ENCODE assay signal across 22 cellular contexts in genomic region chr9:83677596-83677995, GRCh38. TPM values are rescaled to one million over a fixed set of nuclear protein-coding genes. Genes with fewer than 3 reads are reported as not detected.
DNase-seq lines count a peak whose midpoint lies in the region; ATAC-seq, FAIRE-seq and TF ChIP-seq lines count a peak whose summit lies in the region.
"Had no signal": no experiment of that assay in that cellular context is flagged by ENCODE, and none has a peak within 500 bp of the region (broad histone marks: within the 10 kb centered on the region; RNA-seq: fewer than 3 reads in every experiment).

No MANE protein-coding gene starts in this region.

- TF ChIP-seq CTCF in kidney (IDR thresholded peaks at IDR 0.05; ENCODE audit: borderline replicate concordance, extremely low read depth, insufficient read depth) = no peak

- H3K36me3 Mint-ChIP-seq in activated naive CD8-positive, alpha-beta T cell = peaks cover 11% of the 10 kb centered on the region
- peaks cover 19% of the 10 kb centered on the region for H3K36me3 Mint-ChIP-seq in activated naive CD8-positive, alpha-beta T cell treated with anti-CD3 and anti-CD28 coated beads for 36 hours

- no peak overlapping the region for H3K4me3 ChIP-seq in kidney (ENCODE audit: low read length in 2 of 2)
- H3K4me3 ChIP-seq: BLaER1 treated with 17β-estradiol and CSF1 and Interleukin-3, amounts not matched to agents 10 nM and 100 nM had no signal

- FAIRE-seq in kidney (lab: Jason Lieb, UNC) = no peak
- FAIRE-seq: A204.1, D721Med, G401.6, GM12891, GM19239 had no signal

- no peak for DNase-seq in activated naive CD8-positive, alpha-beta T cell treated with anti-CD3 and anti-CD28 coated beads for 36 hours
- DNase-seq in kidney (peak; percentile 12), posterior cingulate gyrus (peak in 6 of 10 donors; percentile 4 to 80 (median 46))
- no peak for DNase-seq in central memory CD4-positive, alpha-beta T cell
- DNase-seq: 8988T; ACHN; Caco-2; Calu3; CD4-positive, alpha-beta T cell; CD8-positive, alpha-beta T cell; DMS79 treated with DMSO at 0.1 percent for 48 hours; GF-D8 had no signal

- no peak overlapping the region for H3K27ac ChIP-seq in kidney (ENCODE audit: low read depth in 2 of 2, low read length in 2 of 2)
- H3K27ac ChIP-seq: BLaER1 treated with 17β-estradiol and CSF1 and Interleukin-3, amounts not matched to agents 10 nM and 100 nM; C4-2B had no signal

- H3K36me3 ChIP-seq in kidney (ENCODE audit: control insufficient read depth in 1 of 2, insufficient read depth in 2 of 2, low read length in 2 of 2) = peaks cover 31 to 38% of the 10 kb centered on the region in 2 donors

- H3K4me1 ChIP-seq in kidney (ENCODE audit: control insufficient read depth in 1 of 2, insufficient read depth in 1 of 2, low read depth in 1 of 2, low read length in 2 of 2) = no peaks in the 10 kb centered on the region
- H3K4me1 ChIP-seq: BLaER1 treated with 17β-estradiol and CSF1 and Interleukin-3, amounts not matched to agents 10 nM and 100 nM; Caco-2 had no signal

- no peaks in the 10 kb centered on the region for H3K9me3 ChIP-seq in kidney (ENCODE audit: control insufficient read depth in 1 of 2, low read length in 2 of 2)
- H3K9me3 ChIP-seq: BLaER1 treated with 17β-estradiol and CSF1 and Interleukin-3, amounts not matched to agents 10 nM and 100 nM; Caco-2 had no signal

- H3K27ac Mint-ChIP-seq in activated naive CD8-positive, alpha-beta T cell = peak overlapping the region; percentile 46
- no peak overlapping the region for H3K27ac Mint-ChIP-seq in activated naive CD8-positive, alpha-beta T cell treated with anti-CD3 and anti-CD28 coated beads for 36 hours
- H3K27ac Mint-ChIP-seq: B cell; CD4-positive, alpha-beta T cell; CD8-positive, alpha-beta T cell had no signal

- no peak overlapping the region for H3K9ac ChIP-seq in kidney (ENCODE audit: low read length in 2 of 2)
- H3K9ac ChIP-seq: BLaER1 treated with 17β-estradiol and CSF1 and Interleukin-3, amounts not matched to agents 10 nM and 100 nM had no signal

- no peaks in the 10 kb centered on the region for H3K27me3 Mint-ChIP-seq in activated naive CD8-positive, alpha-beta T cell
- H3K27me3 Mint-ChIP-seq in activated naive CD8-positive, alpha-beta T cell treated with anti-CD3 and anti-CD28 coated beads for 36 hours = no peaks in the 10 kb centered on the region
- H3K27me3 Mint-ChIP-seq: B cell; CD4-positive, alpha-beta T cell had no signal

- intact Hi-C loops in kidney (cut with DNase I) (no loop called here), posterior cingulate gyrus (cut with DNase I) (no loop called here)

- no peaks in the 10 kb centered on the region for H3K9me3 Mint-ChIP-seq in activated naive CD8-positive, alpha-beta T cell (ENCODE audit: low read depth)
- no peaks in the 10 kb centered on the region for H3K9me3 Mint-ChIP-seq in activated naive CD8-positive, alpha-beta T cell treated with anti-CD3 and anti-CD28 coated beads for 36 hours
- H3K9me3 Mint-ChIP-seq: CD4-positive, alpha-beta T cell; CD8-positive, alpha-beta T cell had no signal

- no peak overlapping the region for H3K4me3 Mint-ChIP-seq in activated naive CD8-positive, alpha-beta T cell
- H3K4me3 Mint-ChIP-seq in activated naive CD8-positive, alpha-beta T cell treated with anti-CD3 and anti-CD28 coated beads for 36 hours = no peak overlapping the region
- H3K4me3 Mint-ChIP-seq: B cell; CD4-positive, alpha-beta T cell; CD8-positive, alpha-beta T cell had no signal

- H3K4me1 Mint-ChIP-seq in activated naive CD8-positive, alpha-beta T cell (ENCODE audit: low read depth) = peaks cover 33% of the 10 kb centered on the region
- H3K4me1 Mint-ChIP-seq in activated naive CD8-positive, alpha-beta T cell treated with anti-CD3 and anti-CD28 coated beads for 36 hours = peaks cover 21% of the 10 kb centered on the region
- H3K4me1 Mint-ChIP-seq: B cell had no signal

- ATAC-seq in SK-N-SH treated with all-trans-retinoic acid at 6 μM for 48 hours = no peak
- ATAC-seq: CD8-positive, alpha-beta T cell had no signal

TF ChIP-seq in SK-N-SH treated with all-trans-retinoic acid at 6 μM for 48 hours, 23 proteins besides CTCF, POLR2A, EP300 and RAD21:
- TF ChIP-seq CSRNP3 (CRISPR knock-in tag; IDR thresholded peaks at IDR 0.05) (no peak), GLIS3 (CRISPR knock-in tag; IDR thresholded peaks at IDR 0.05) (no peak), ZFP3 (CRISPR knock-in tag; IDR thresholded peaks at IDR 0.05) (no peak), POU6F1 (CRISPR knock-in tag; IDR thresholded peaks at IDR 0.05; ENCODE audit: borderline replicate concordance, low read depth) (no peak), ZNF565 (CRISPR knock-in tag; conservative IDR thresholded peaks at IDR 0.05; ENCODE audit: low read depth) (no peak), ESRRG (CRISPR knock-in tag; IDR thresholded peaks at IDR 0.05) (no peak), PPARA (CRISPR knock-in tag; IDR thresholded peaks at IDR 0.05; ENCODE audit: borderline replicate concordance) (no peak), PATZ1 (CRISPR knock-in tag; IDR thresholded peaks at IDR 0.05; ENCODE audit: borderline replicate concordance) (no peak), ARNTL (CRISPR knock-in tag; IDR thresholded peaks at IDR 0.05; ENCODE audit: borderline replicate concordance, low read depth) (no peak), CSDC2 (CRISPR knock-in tag; IDR thresholded peaks at IDR 0.05) (no peak), ISL1 (CRISPR knock-in tag; IDR thresholded peaks at IDR 0.05) (no peak)

RNA-seq across cellular contexts. Expression of gene UBQLN1, which starts 30.2 kb away (rescaled TPM):
- 10 to 100 TPM; 88.9 to 92.9 TPM for total RNA-seq in activated naive CD8-positive, alpha-beta T cell treated with anti-CD3 and anti-CD28 coated beads for 36 hours
- total RNA-seq in kidney = 95.3 TPM
- 45.6 TPM for polyA plus RNA-seq in kidney (ENCODE audit: insufficient read depth, low read depth, low replicate concordance)

RNA-seq across cellular contexts. Expression of gene IDNK, which starts 54.7 kb away (rescaled TPM):
- total RNA-seq in activated naive CD8-positive, alpha-beta T cell treated with anti-CD3 and anti-CD28 coated beads for 36 hours = 1 to 10 TPM; 5.5 to 5.7 TPM
- total RNA-seq in kidney = 7.4 TPM
- polyA plus RNA-seq in kidney (ENCODE audit: insufficient read depth, low read depth, low replicate concordance) = 39.2 TPM

Comparison
In these comparisons a context has a peak if more than half of its experiments do, and no peak if none do; other contexts are left out.
1. DNase-seq: peak in kidney (single experiment) and posterior cingulate gyrus (6 of 10); none in activated naive CD8-positive, alpha-beta T cell treated with anti-CD3 and anti-CD28 coated beads for 36 hours (single experiment) and central memory CD4-positive, alpha-beta T cell (single experiment).